9 cellular contexts compared by ENCODE assay signal in genomic region chr6:33668914-33669313, GRCh38. TPM values are rescaled to one million over a fixed set of nuclear protein-coding genes. Genes with fewer than 3 reads are reported as not detected.
A peak's percentile ranks its signal among the peaks of the same experiment; 100 is the strongest.
DNase-seq lines count a peak whose midpoint lies in the region; ATAC-seq and TF ChIP-seq lines count a peak whose summit lies in the region.
"Had no signal": no experiment of that assay in that cellular context is flagged by ENCODE, and none has a peak within 500 bp of the region (broad histone marks: within the 10 kb centered on the region; RNA-seq: fewer than 3 reads in every experiment).

No MANE protein-coding gene starts in this region.

- TF ChIP-seq CTCF in GM12865 (IDR thresholded peaks at IDR 0.05; ENCODE audit: insufficient read depth, low read depth, low read length, missing control alignments): no peak
- no peak for TF ChIP-seq CTCF in mammary epithelial cell (conservative IDR thresholded peaks at IDR 0.05 in 1 of 2, IDR thresholded peaks at IDR 0.05 in 1 of 2; ENCODE audit: extremely low read depth in 1 of 2, insufficient read depth in 1 of 2, low read depth in 1 of 2, low read length in 2 of 2)
- no peak for TF ChIP-seq CTCF in HFFc6 (IDR thresholded peaks at IDR 0.05)

- no peak overlapping the region for H2AFZ ChIP-seq in mammary epithelial cell (ENCODE audit: low read depth, low read length)

- ATAC-seq in HG03045 (IDR thresholded peaks at IDR 0.05; ENCODE audit: unreplicated experiment): no peak
- ATAC-seq: Panc1 had no signal

- CTCF ChIA-PET in mammary epithelial cell (lab: Charles Lee; ENCODE audit: low non-redundant PET): interaction anchor here (0.5 kb wide), 1 partner anchor 36 kb away, joined by 3 read pairs; no protein-coding TSS in a partner anchor

- dilution Hi-C loops in mammary epithelial cell (cut with HindIII; ENCODE audit: low sequenced_read_pairs): no loop called here

- 73% methylated on average over 16 of the region's 17 CpGs for WGBS in mammary epithelial cell (ENCODE audit: low coverage, missing lambda C conversion rate)

- H3K36me3 Mint-ChIP-seq in T-helper 2 cell treated with Interferon-gamma antibody and Interleukin-4, amounts not matched to agents 5 μg/mL and 100 μg/mL, for 36 hours (ENCODE audit: low read depth): peaks cover 37% of the 10 kb centered on the region
- H3K36me3 Mint-ChIP-seq in HFFc6 (ENCODE audit: low read depth): no peaks in the 10 kb centered on the region; the same call in none of the 2 replicates

- no peak overlapping the region for H3K4me3 Mint-ChIP-seq in T-helper 2 cell treated with Interferon-gamma antibody and Interleukin-4, amounts not matched to agents 5 μg/mL and 100 μg/mL, for 36 hours
- no peak overlapping the region for H3K4me3 Mint-ChIP-seq in HFFc6

- peak; percentile 35 for DNase-seq in GM12865 (ENCODE audit: low read depth)
- no peak for DNase-seq in T-helper 2 cell treated with Interferon-gamma antibody and Interleukin-4, amounts not matched to agents 5 μg/mL and 100 μg/mL, for 36 hours (ENCODE audit: low spot score)
- peak; percentile 76 for DNase-seq in mammary epithelial cell
- peak; percentile 48 for DNase-seq in stimulated activated CD4-positive, alpha-beta T cell treated with anti-CD3 and anti-CD28 coated beads, Interleukin-12 subunit alpha, Interleukin-12 subunit beta, amount 100 ng/mL, for 4 hours
- DNase-seq in HFFc6: no peak
- DNase-seq in NCI-H345 (lab: John Stamatoyannopoulos, UW): no peak
- DNase-seq in stimulated activated CD8-positive, alpha-beta memory T cell treated with anti-CD3 and anti-CD28 coated beads, Interleukin-4, amount 100 ng/mL, for 48 hours: no peak

- H3K4me1 Mint-ChIP-seq in T-helper 2 cell treated with Interferon-gamma antibody and Interleukin-4, amounts not matched to agents 5 μg/mL and 100 μg/mL, for 36 hours (ENCODE audit: low read depth): peaks cover 12% of the 10 kb centered on the region
- peaks cover 28% of the 10 kb centered on the region for H3K4me1 Mint-ChIP-seq in HFFc6 (ENCODE audit: low read depth)

- peaks cover 16% of the 10 kb centered on the region for H3K4me1 ChIP-seq in mammary epithelial cell (ENCODE audit: insufficient read depth, low read length)

- H3K27me3 Mint-ChIP-seq in T-helper 2 cell treated with Interferon-gamma antibody and Interleukin-4, amounts not matched to agents 5 μg/mL and 100 μg/mL, for 36 hours (ENCODE audit: low read depth): no peaks in the 10 kb centered on the region
- H3K27me3 Mint-ChIP-seq in HFFc6 (ENCODE audit: insufficient read depth): peaks cover 1% of the 10 kb centered on the region

- peak overlapping the region; percentile 87 for H3K27ac Mint-ChIP-seq in T-helper 2 cell treated with Interferon-gamma antibody and Interleukin-4, amounts not matched to agents 5 μg/mL and 100 μg/mL, for 36 hours
- H3K27ac Mint-ChIP-seq in HFFc6: no peak overlapping the region

- in situ Hi-C loops in mammary epithelial cell (cut with MboI; ENCODE audit: low sequenced_read_pairs in 2 of 2): no loop called here

- H3K36me3 ChIP-seq in mammary epithelial cell (ENCODE audit: insufficient read depth, low read length): peaks cover 49% of the 10 kb centered on the region

- H3K9me3 Mint-ChIP-seq in T-helper 2 cell treated with Interferon-gamma antibody and Interleukin-4, amounts not matched to agents 5 μg/mL and 100 μg/mL, for 36 hours: no peaks in the 10 kb centered on the region
- no peaks in the 10 kb centered on the region for H3K9me3 Mint-ChIP-seq in HFFc6

- H3K4me3 ChIP-seq in GM12865 (ENCODE audit: low read depth, low read length): no peak overlapping the region
- H3K4me3 ChIP-seq in mammary epithelial cell (replicated peaks in 1 of 3; ENCODE audit: insufficient read depth in 1 of 3, low read depth in 2 of 3, low read length in 3 of 3): no peak overlapping the region

- H3K27ac ChIP-seq in mammary epithelial cell (ENCODE audit: insufficient read depth, low read depth, low read length): no peak overlapping the region

- peaks cover 9% of the 10 kb centered on the region for H3K79me2 ChIP-seq in mammary epithelial cell (ENCODE audit: insufficient read depth, low read length)

- BruUV-seq in mammary epithelial cell (replicated peaks; lab: Mats Ljungman, UMichigan): no TSS peak

- H3K4me2 ChIP-seq in mammary epithelial cell (ENCODE audit: insufficient read depth, low read depth, low read length): no peak overlapping the region

- intact Hi-C loops in mammary epithelial cell (cut with micrococcal nuclease): no loop called here

- no peak overlapping the region for H3K9ac ChIP-seq in mammary epithelial cell (ENCODE audit: insufficient read depth, low read length)

- no peaks in the 10 kb centered on the region for H3K27me3 ChIP-seq in mammary epithelial cell (ENCODE audit: insufficient read depth, low read length)

- H4K20me1 ChIP-seq in mammary epithelial cell (ENCODE audit: insufficient read depth, low read length): peaks cover 2% of the 10 kb centered on the region

- no peaks in the 10 kb centered on the region for H3K9me3 ChIP-seq in mammary epithelial cell (replicated peaks; ENCODE audit: insufficient read depth, low read length)

RNA-seq across cellular contexts. Expression of gene UQCC2, which starts 42.6 kb away (rescaled TPM):
- total RNA-seq in mammary epithelial cell: 10 to 100 TPM; 12.3 to 65.2 TPM
- 46.7 TPM for polyA plus RNA-seq in mammary epithelial cell
- polyA minus RNA-seq in mammary epithelial cell: 28.2 TPM
- 100 to 1,000 TPM; 109 to 167 (median 140) TPM for total RNA-seq in HFFc6 (2021; fragmentation: NEBNext Ultra II Directional; extraction: Animal tissue kit (Norgen Biotek cat#: 25700))

RNA-seq across cellular contexts. Expression of gene ITPR3, which starts 47.8 kb away (rescaled TPM):
- total RNA-seq in mammary epithelial cell: 100 to 1,000 TPM; 125 to 155 TPM
- polyA plus RNA-seq in mammary epithelial cell: 106 TPM
- polyA minus RNA-seq in mammary epithelial cell: 270 TPM
- total RNA-seq in HFFc6 (2021; fragmentation: NEBNext Ultra II Directional; extraction: Animal tissue kit (Norgen Biotek cat#: 25700)): 10 to 100 TPM; 20.2 to 30.3 (median 26.9) TPM

Comparison
In these comparisons a context has a peak if more than half of its experiments do, and no peak if none do; other contexts are left out.
1. DNase-seq: peak in GM12865 (single experiment), mammary epithelial cell (single experiment) and stimulated activated CD4-positive, alpha-beta T cell treated with anti-CD3 and anti-CD28 coated beads, Interleukin-12 subunit alpha, Interleukin-12 subunit beta, amount 100 ng/mL, for 4 hours (single experiment); none in T-helper 2 cell treated with Interferon-gamma antibody and Interleukin-4, amounts not matched to agents 5 μg/mL and 100 μg/mL, for 36 hours (single experiment), HFFc6 (single experiment), NCI-H345 (single experiment) and stimulated activated CD8-positive, alpha-beta memory T cell treated with anti-CD3 and anti-CD28 coated beads, Interleukin-4, amount 100 ng/mL, for 48 hours (single experiment).
2. RNA of gene ITPR3, which starts 47.8 kb away (total RNA-seq): 125 to 155 TPM in mammary epithelial cell; 20.2 to 30.3 TPM in HFFc6; every median in the first group is over 4 times any median in the second.